In genomic region chr17:51115179-51115578, GRCh38 we compare ENCODE assay signal across 18 cellular contexts. TPM values are rescaled to one million over a fixed set of nuclear protein-coding genes. Genes with fewer than 3 reads are reported as not detected.
DNase-seq lines count a peak whose midpoint lies in the region; ATAC-seq and TF ChIP-seq lines count a peak whose summit lies in the region.
"Had no signal": no experiment of that assay in that cellular context is flagged by ENCODE, and none has a peak within 500 bp of the region (broad histone marks: within the 10 kb centered on the region; RNA-seq: fewer than 3 reads in every experiment).

No MANE protein-coding gene starts in this region.

- peaks cover 48% of the 10 kb centered on the region for H3K4me1 Mint-ChIP-seq in activated CD4-positive, alpha-beta T cell treated with anti-CD3 and anti-CD28 coated beads, Interleukin-2, amount 10 ng/mL, durations not matched to agents 7 days and 5 days
- peaks cover 39 to 53% of the 10 kb centered on the region in 2 donors for H3K4me1 Mint-ChIP-seq in immature natural killer cell

- H4K20me1 ChIP-seq in Loucy (ENCODE audit: insufficient read depth, low read length, poor library complexity, severe bottlenecking): peaks cover 76% of the 10 kb centered on the region

- peak overlapping the region; percentile 98 for H3K4me3 ChIP-seq in Loucy (ENCODE audit: low read length, poor library complexity, severe bottlenecking)
- H3K4me3 ChIP-seq: A549 had no signal

- H3K79me2 ChIP-seq in Loucy (ENCODE audit: insufficient read depth, low read length): peaks cover 100% of the 10 kb centered on the region

- peaks cover 38% of the 10 kb centered on the region for H3K4me1 ChIP-seq in Loucy (ENCODE audit: insufficient read depth, low read length, poor library complexity, severe bottlenecking)

- no peaks in the 10 kb centered on the region for H3F3A ChIP-seq in Loucy (ENCODE audit: low read depth)

- no peak overlapping the region for H2AFZ ChIP-seq in Loucy (ENCODE audit: low read length)

- H3K9ac ChIP-seq in Loucy (ENCODE audit: low read depth, low read length, poor library complexity, severe bottlenecking): no peak overlapping the region

- H3K9me3 Mint-ChIP-seq in activated CD4-positive, alpha-beta T cell treated with anti-CD3 and anti-CD28 coated beads, Interleukin-2, amount 10 ng/mL, durations not matched to agents 7 days and 5 days: no peaks in the 10 kb centered on the region
- no peaks in the 10 kb centered on the region for H3K9me3 Mint-ChIP-seq in immature natural killer cell
- H3K9me3 Mint-ChIP-seq: CD8-positive, alpha-beta memory T cell had no signal

- no peaks in the 10 kb centered on the region for H3K9me2 ChIP-seq in Loucy (replicated peaks; ENCODE audit: low read depth, low read length)

- no peaks in the 10 kb centered on the region for H3K9me3 ChIP-seq in Loucy (ENCODE audit: insufficient read depth, low read depth, low read length)
- H3K9me3 ChIP-seq: A549 had no signal

- TF ChIP-seq CTCF in Loucy (conservative IDR thresholded peaks at IDR 0.05; ENCODE audit: low read length): no peak

- peak overlapping the region; percentile 33 for H3K27ac Mint-ChIP-seq in activated CD4-positive, alpha-beta T cell treated with anti-CD3 and anti-CD28 coated beads, Interleukin-2, amount 10 ng/mL, durations not matched to agents 7 days and 5 days
- H3K27ac Mint-ChIP-seq in immature natural killer cell: peak overlapping the region in 4 of 6 donors; percentile 12 to 50 (median 37)

- POLR2A ChIA-PET in activated CD4-positive, alpha-beta T cell treated with anti-CD3 and anti-CD28 coated beads, Interleukin-2, amount 10 ng/mL, durations not matched to agents 7 days and 5 days (lab: Charles Lee): no interaction called here

- H3K36me3 ChIP-seq in Loucy (ENCODE audit: insufficient read depth, low read length): no peaks in the 10 kb centered on the region

- no peaks in the 10 kb centered on the region for H3K27me3 ChIP-seq in Loucy (ENCODE audit: insufficient read depth, low read length, poor library complexity, severe bottlenecking)

- peak overlapping the region; percentile 98 for H3K4me2 ChIP-seq in Loucy (ENCODE audit: low read depth, low read length, poor library complexity, severe bottlenecking)
- H3K4me2 ChIP-seq: A549 had no signal

- H3K27me3 Mint-ChIP-seq in activated CD4-positive, alpha-beta T cell treated with anti-CD3 and anti-CD28 coated beads, Interleukin-2, amount 10 ng/mL, durations not matched to agents 7 days and 5 days: no peaks in the 10 kb centered on the region
- peaks cover 0 to 9% (median 0%) of the 10 kb centered on the region in 3 donors for H3K27me3 Mint-ChIP-seq in immature natural killer cell (ENCODE audit: low read depth in 3 of 3)
- H3K27me3 Mint-ChIP-seq: CD8-positive, alpha-beta memory T cell had no signal

- no peak for DNase-seq in activated CD4-positive, alpha-beta T cell treated with anti-CD3 and anti-CD28 coated beads, Interleukin-2, amount 10 ng/mL, durations not matched to agents 7 days and 5 days
- DNase-seq in activated CD4-positive, alpha-beta T cell treated with anti-CD3 and anti-CD28 coated beads for 1 hour: no peak
- DNase-seq in immature natural killer cell (no peak), T-helper 1 cell (no peak), putamen (ENCODE audit: low spot score) (no peak)
- DNase-seq: AML-193; CD8-positive, alpha-beta memory T cell; COR-L47; DMS 273 treated with DMSO at 0.1 percent for 48 hours; DMS53; DND-41; EL; GOT3; H7 had no signal

- no peak overlapping the region for H3K4me3 Mint-ChIP-seq in activated CD4-positive, alpha-beta T cell treated with anti-CD3 and anti-CD28 coated beads, Interleukin-2, amount 10 ng/mL, durations not matched to agents 7 days and 5 days
- H3K4me3 Mint-ChIP-seq in immature natural killer cell: no peak overlapping the region

- peaks cover 18% of the 10 kb centered on the region for H3K36me3 Mint-ChIP-seq in activated CD4-positive, alpha-beta T cell treated with anti-CD3 and anti-CD28 coated beads, Interleukin-2, amount 10 ng/mL, durations not matched to agents 7 days and 5 days (ENCODE audit: low read depth)
- H3K36me3 Mint-ChIP-seq in immature natural killer cell: no peaks in the 10 kb centered on the region

- CTCF ChIA-PET in activated CD4-positive, alpha-beta T cell treated with anti-CD3 and anti-CD28 coated beads, Interleukin-2, amount 10 ng/mL, durations not matched to agents 7 days and 5 days (lab: Charles Lee): interaction anchor here (0.6 kb wide), 1 partner anchor 120 kb away, joined by 3 read pairs; no protein-coding TSS in a partner anchor

- ATAC-seq in HG03175 (IDR thresholded peaks at IDR 0.05; ENCODE audit: unreplicated experiment): no peak
- ATAC-seq: A549, HCT116 had no signal

RNA-seq across cellular contexts. Expression of gene SPAG9, which starts 5.5 kb away (rescaled TPM):
- total RNA-seq in activated CD4-positive, alpha-beta T cell treated with anti-CD3 and anti-CD28 coated beads, Interleukin-2, amount 10 ng/mL, durations not matched to agents 7 days and 5 days: 10 to 100 TPM; 43.6 to 58.5 TPM
- polyA plus RNA-seq in immature natural killer cell: 1 to 10 TPM; 1.4 to 7.3 (median 4.3) TPM

RNA-seq across cellular contexts. Expression of gene NME1, which starts 38.2 kb away (rescaled TPM):
- 100 to 1,000 TPM; 104 to 107 TPM for total RNA-seq in activated CD4-positive, alpha-beta T cell treated with anti-CD3 and anti-CD28 coated beads, Interleukin-2, amount 10 ng/mL, durations not matched to agents 7 days and 5 days
- polyA plus RNA-seq in immature natural killer cell: 10 to 100 TPM; 62.8 to 92.8 (median 75.9) TPM

RNA-seq across cellular contexts. Expression of gene NME2, which starts 51.0 kb away (rescaled TPM):
- 100 to 1,000 TPM; 368 to 415 TPM for total RNA-seq in activated CD4-positive, alpha-beta T cell treated with anti-CD3 and anti-CD28 coated beads, Interleukin-2, amount 10 ng/mL, durations not matched to agents 7 days and 5 days
- 100 to 1,000 TPM; 170 to 272 (median 223) TPM for polyA plus RNA-seq in immature natural killer cell
